In genomic region chr5:115898656-115899055, GRCh38 we compare ENCODE assay signal across 1 cellular context.
TF ChIP-seq lines count a peak whose summit lies in the region.

No MANE protein-coding gene starts in this region.

TF ChIP-seq in GM12878, 131 proteins besides CTCF, POLR2A, EP300 and RAD21 (continued from another document):
- no peak for TF ChIP-seq PRDM15 (CRISPR knock-in tag; IDR thresholded peaks at IDR 0.05)
- TF ChIP-seq IKZF1 (conservative IDR thresholded peaks at IDR 0.05): no peak
- TF ChIP-seq EZH2 (IDR thresholded peaks at IDR 0.05; ENCODE audit: borderline replicate concordance, control insufficient read depth, low read depth, low read length): no peak
